In genomic region chr10:98446656-98447221, GRCh38 we compare ENCODE assay signal across 8 cellular contexts. TPM values are rescaled to one million over a fixed set of nuclear protein-coding genes. Genes with fewer than 3 reads are reported as not detected.
A peak's percentile ranks its signal among the peaks of the same experiment; 100 is the strongest.
DNase-seq lines count a peak whose midpoint lies in the region; ATAC-seq and TF ChIP-seq lines count a peak whose summit lies in the region.

Gene HPS1, minus strand, starts transcription at chr10:98446935. Its CDS starts 3,695 bp downstream, at chr10:98443240.

- ATAC-seq in GM18858 (IDR thresholded peaks at IDR 0.05; ENCODE audit: unreplicated experiment) (peak; percentile 80), HG03064 (IDR thresholded peaks at IDR 0.05; ENCODE audit: low read depth, unreplicated experiment) (peak; percentile 86)

- TF ChIP-seq CTCF in AG04450 (IDR thresholded peaks at IDR 0.05; ENCODE audit: low read depth, low read length), result no peak

- no peaks in the 10 kb centered on the region for H3K27me3 ChIP-seq in AG04450 (ENCODE audit: control insufficient read depth, insufficient read depth, low read length)

- POLR2A ChIA-PET in AG04450 (lab: Yijun Ruan, JAX), result no interaction called here

- CTCF ChIA-PET in AG04450 (lab: Charles Lee), result interaction anchor here (0.7 to 1.7 kb wide), 5 partner anchors 8 to 276 kb away, joined by 3 to 8 read pairs (median 5); no protein-coding TSS in a partner anchor

- H3K27ac ChIP-seq in AG04450 (ENCODE audit: low read depth, low read length), result peak within 1 kb of the TSS; percentile 61

- in situ Hi-C loops in endometrial microvascular endothelial cells (cut with HindIII; ENCODE audit: inconsistent ontology term, low pct_unique_long_range_greater_than_20kb, low sequenced_read_pairs), result no loop called here

- H3K9me3 ChIP-seq in AG04450 (ENCODE audit: control insufficient read depth, insufficient read depth, low read length), result no peaks in the 10 kb centered on the region; the same call in 1 of the 2 replicates

- H3K4me3 ChIP-seq in AG04450 (ENCODE audit: low read depth, low read length), result peak within 1 kb of the TSS; percentile 84

- DNase-seq in AG04450 (ENCODE audit: low read depth, low spot score), result no peak
- DNase-seq in NCI-H748 (lab: John Stamatoyannopoulos, UW; ENCODE audit: unreplicated experiment), result peak; percentile 69
- peak; percentile 64 to 76 (median 74) for DNase-seq in activated CD8-positive, alpha-beta memory T cell treated with anti-CD3 and anti-CD28 coated beads for 48 hours (ENCODE audit: low read depth in 2 of 3, low spot score in 2 of 3)
- DNase-seq in midbrain (lab: John Stamatoyannopoulos, UW), result peak; percentile 83
- peak; percentile 77 to 80 for DNase-seq in stimulated activated CD8-positive, alpha-beta memory T cell treated with anti-CD3 and anti-CD28 coated beads, Interleukin-15, amount 100 ng/mL, for 48 hours (ENCODE audit: low read depth in 2 of 2)

RNA-seq across cellular contexts. Expression of gene HPS1, which starts in this region (rescaled TPM):
- polyA plus RNA-seq in AG04450 (2011; rRNA removed), result 56.7 and 66.2 TPM in 2 replicates
- 53.0 and 58.1 TPM in 2 replicates for polyA minus RNA-seq in AG04450 (2011; rRNA and poly(A)+ RNA removed)
- total RNA-seq in endometrial microvascular endothelial cells (ENCODE audit: inconsistent ontology term), result 44.5 TPM
